Comparison of ENCODE assay signal across 8 cellular contexts in genomic region chr2:74958277-74959105, GRCh38. TPM values are rescaled to one million over a fixed set of nuclear protein-coding genes. Genes with fewer than 3 reads are reported as not detected.
DNase-seq lines count a peak whose midpoint lies in the region; ATAC-seq, FAIRE-seq and TF ChIP-seq lines count a peak whose summit lies in the region.

POLE4 (plus strand) TSS chr2:74958643; CDS start chr2:74958680, 37 bp downstream.

- H3K9me3 ChIP-seq in smooth muscle cell (replicated peaks; ENCODE audit: low read depth), result no peaks in the 10 kb centered on the region

- peak; percentile 93 for ATAC-seq in GM18909 (IDR thresholded peaks at IDR 0.05; ENCODE audit: poor library complexity, unreplicated experiment)
- ATAC-seq in HG03159 (IDR thresholded peaks at IDR 0.05; ENCODE audit: unreplicated experiment), result peak; percentile 90
- peak; percentile 94 for ATAC-seq in WTC11

- H3K27me3 ChIP-seq in bronchial epithelial cell (ENCODE audit: control insufficient read depth, insufficient read depth, low read length) (no peaks in the 10 kb centered on the region), smooth muscle cell (ENCODE audit: low read depth) (no peaks in the 10 kb centered on the region)

- peaks cover 3% of the 10 kb centered on the region for H3K9me3 Mint-ChIP-seq in WTC11

- H3K27ac Mint-ChIP-seq in WTC11, result no peak within 1 kb of the TSS

- H4K20me1 ChIP-seq in smooth muscle cell (ENCODE audit: low read depth), result no peaks in the 10 kb centered on the region

- H3K27ac ChIP-seq in smooth muscle cell (ENCODE audit: low read depth), result peak within 1 kb of the TSS; percentile 92

- H3F3A ChIP-seq in smooth muscle cell (ENCODE audit: low read depth), result no peaks in the 10 kb centered on the region

- CTCF ChIA-PET in WTC11 (lab: Charles Lee), result no interaction called here

- 4% methylated on average over 69 of the region's 80 CpGs for WGBS in smooth muscle cell (ENCODE audit: low lambda C conversion rate)

- H3K36me3 ChIP-seq in bronchial epithelial cell (ENCODE audit: control insufficient read depth, insufficient read depth, low read length) (peaks cover 2% of the 10 kb centered on the region), smooth muscle cell (ENCODE audit: low read depth) (peaks cover 6% of the 10 kb centered on the region)

- H3K79me2 ChIP-seq in smooth muscle cell (ENCODE audit: low read depth), result no peaks in the 10 kb centered on the region

- peaks cover 6% of the 10 kb centered on the region for H3K4me1 Mint-ChIP-seq in WTC11

- H3K4me3 ChIP-seq in bronchial epithelial cell (ENCODE audit: low read depth, low read length) (peak within 1 kb of the TSS; percentile 67), smooth muscle cell (peak within 1 kb of the TSS; percentile 75)

- peak within 1 kb of the TSS; percentile 84 for H2AFZ ChIP-seq in smooth muscle cell (ENCODE audit: low read depth)

- peak within 1 kb of the TSS; percentile 82 for H3K9ac ChIP-seq in smooth muscle cell (ENCODE audit: low read depth)

- FAIRE-seq in bronchial epithelial cell (lab: Jason Lieb, UNC), result no peak

- H3K27me3 Mint-ChIP-seq in WTC11 (ENCODE audit: low read depth), result peaks cover 39% of the 10 kb centered on the region

- DNase-seq in AG08395 (ENCODE audit: low spot score) (peak; percentile 91), NCI-H226 (peak; percentile 80), WTC11 (ENCODE audit: low spot score) (peak; percentile 89), bronchial epithelial cell (ENCODE audit: low read depth) (peak; percentile 65), iPS-NIHi7 (ENCODE audit: extremely low spot score) (peak; percentile 90), smooth muscle cell (lab: John Stamatoyannopoulos, UW; ENCODE audit: unreplicated experiment) (peak; percentile 89)

- H3K4me1 ChIP-seq in smooth muscle cell (ENCODE audit: low read depth), result peaks cover 6% of the 10 kb centered on the region

- TF ChIP-seq CTCF in WTC11 (IDR thresholded peaks at IDR 0.05) (no peak), bronchial epithelial cell (IDR thresholded peaks at IDR 0.05; ENCODE audit: insufficient read depth, low read length, severe bottlenecking) (no peak), smooth muscle cell (IDR thresholded peaks at IDR 0.05; ENCODE audit: borderline replicate concordance, insufficient read depth, poor library complexity, severe bottlenecking) (no peak)

- peaks cover 12% of the 10 kb centered on the region; the same call in 1 of the 2 replicates for H3K36me3 Mint-ChIP-seq in WTC11

- POLR2A ChIA-PET in WTC11 (lab: Charles Lee), result no interaction called here

- H3K4me2 ChIP-seq in smooth muscle cell, result peak within 1 kb of the TSS; percentile 85

- H3K4me3 Mint-ChIP-seq in WTC11, result peak within 1 kb of the TSS; percentile 61

TF ChIP-seq in WTC11, 78 proteins besides CTCF, POLR2A, EP300 and RAD21 (continues in another document):
- TF ChIP-seq MYBL2 (CRISPR knock-in tag; IDR thresholded peaks at IDR 0.05) (peak; percentile 71; the same call in 1 of the 2 replicates), KAT7 (CRISPR knock-in tag; IDR thresholded peaks at IDR 0.05; ENCODE audit: borderline replicate concordance) (peak; percentile 92; the same call in 1 of the 2 replicates), USF2 (CRISPR knock-in tag; IDR thresholded peaks at IDR 0.05) (peak; percentile 47), FOXJ3 (CRISPR knock-in tag; IDR thresholded peaks at IDR 0.05; ENCODE audit: borderline replicate concordance) (no peak), NFE2L1 (CRISPR knock-in tag; IDR thresholded peaks at IDR 0.05) (peak; percentile 38), NR2C2 (CRISPR knock-in tag; IDR thresholded peaks at IDR 0.05) (peak; percentile 42; the same call in 1 of the 2 replicates), NFYB (CRISPR knock-in tag; conservative IDR thresholded peaks at IDR 0.05; ENCODE audit: low read depth) (peak; percentile 41; the same call in 1 of the 2 replicates), SMAD4 (CRISPR knock-in tag; IDR thresholded peaks at IDR 0.05) (peak; percentile 9; the same call in 1 of the 2 replicates), ELF4 (CRISPR knock-in tag; IDR thresholded peaks at IDR 0.05; ENCODE audit: low read depth) (peak; percentile 91), AFF4 (CRISPR knock-in tag; IDR thresholded peaks at IDR 0.05; ENCODE audit: borderline replicate concordance) (0 out of 2 replicates have a peak, but pooled peaks have one; percentile 76), ATF1 (CRISPR knock-in tag; IDR thresholded peaks at IDR 0.05) (peak; percentile 65; the same call in 1 of the 2 replicates), ZNF263 (CRISPR knock-in tag; IDR thresholded peaks at IDR 0.05; ENCODE audit: low read depth) (peak; percentile 81), CREB1 (CRISPR knock-in tag; IDR thresholded peaks at IDR 0.05) (peak; percentile 80; the same call in 1 of the 2 replicates), SP1 (CRISPR knock-in tag; conservative IDR thresholded peaks at IDR 0.05) (peak; percentile 88), JAZF1 (CRISPR knock-in tag; IDR thresholded peaks at IDR 0.05) (no peak), USF1 (CRISPR knock-in tag; IDR thresholded peaks at IDR 0.05) (peak; percentile 70), ESRRA (CRISPR knock-in tag; IDR thresholded peaks at IDR 0.05; ENCODE audit: borderline replicate concordance) (peak; percentile 95; the same call in 1 of the 2 replicates), FOXK1 (CRISPR knock-in tag; IDR thresholded peaks at IDR 0.05) (peak; percentile 93), ZNF317 (CRISPR knock-in tag; IDR thresholded peaks at IDR 0.05; ENCODE audit: borderline replicate concordance, low read depth) (peak; percentile 44; the same call in 1 of the 2 replicates), E2F1 (CRISPR knock-in tag; IDR thresholded peaks at IDR 0.05) (peak; percentile 92), OVOL2 (CRISPR knock-in tag; IDR thresholded peaks at IDR 0.05; ENCODE audit: borderline replicate concordance) (no peak)

RNA-seq across cellular contexts. Expression of gene POLE4, which starts in this region (rescaled TPM):
- total RNA-seq in WTC11 (2021) (31.5 to 36.4 TPM (median 35.2 TPM) in 3 replicates), bronchial epithelial cell (21.9 and 31.9 TPM in 2 replicates), smooth muscle cell (21.5 and 30.7 TPM in 2 replicates)
- polyA plus RNA-seq in smooth muscle cell, result 149 and 168 TPM in 2 replicates

Comparison
In these comparisons a context has a peak if more than half of its experiments do, and no peak if none do; other contexts are left out.
1. Peak in every context shown above with its lines: DNase-seq, ATAC-seq, H3K4me3 ChIP-seq and H3K27ac ChIP-seq.